In genomic region chr9:122904823-122905710, GRCh38 we compare ENCODE assay signal across 8 cellular contexts. TPM values are rescaled to one million over a fixed set of nuclear protein-coding genes. Genes with fewer than 3 reads are reported as not detected.
DNase-seq lines count a peak whose midpoint lies in the region; ATAC-seq and TF ChIP-seq lines count a peak whose summit lies in the region.

Gene RC3H2, minus strand, starts transcription at chr9:122905359. Its CDS starts 7,850 bp downstream, at chr9:122897509.

- H3K27me3 Mint-ChIP-seq in activated T-cell treated with anti-CD3 and anti-CD28 coated beads, Interleukin-2, amount 50 U/mL, for 4 hours (ENCODE audit: low read depth), result no peaks in the 10 kb centered on the region

- H3K27me3 ChIP-seq in Panc1 (ENCODE audit: control insufficient read depth, insufficient read depth, low read length) (no peaks in the 10 kb centered on the region), mucosa of rectum (ENCODE audit: control insufficient read depth in 2 of 2, insufficient read depth in 2 of 2, low read length in 2 of 2) (no peaks in the 10 kb centered on the region)

- H3K9me3 Mint-ChIP-seq in activated T-cell treated with anti-CD3 and anti-CD28 coated beads, Interleukin-2, amount 50 U/mL, for 4 hours, result no peaks in the 10 kb centered on the region

- peak; percentile 84 for ATAC-seq in GM21723 (IDR thresholded peaks at IDR 0.05; ENCODE audit: unreplicated experiment)
- ATAC-seq in Panc1, result peak; percentile 95
- peak; percentile 91 to 93 for ATAC-seq in activated T-cell treated with anti-CD3 and anti-CD28 coated beads, Interleukin-2, amount 50 U/mL, for 4 hours

- no peak for TF ChIP-seq CTCF in Panc1 (IDR thresholded peaks at IDR 0.05)

- CTCF ChIA-PET in Panc1 (lab: Charles Lee), result no interaction called here

- H3K4me1 ChIP-seq in Panc1 (ENCODE audit: control insufficient read depth, insufficient read depth, low read length) (no peaks in the 10 kb centered on the region; the same call in 1 of the 2 replicates), mucosa of rectum (ENCODE audit: control insufficient read depth in 2 of 2, insufficient read depth in 2 of 2, low read length in 2 of 2) (peaks cover 7 to 11% of the 10 kb centered on the region in 2 donors)

- H3K27ac ChIP-seq in Panc1 (ENCODE audit: low read length), result peak within 1 kb of the TSS; percentile 94
- peak within 1 kb of the TSS; percentile 92 for H3K27ac ChIP-seq in mucosa of rectum (ENCODE audit: low read depth in 2 of 2, low read length in 2 of 2)

- BruUV-seq in Panc1 (replicated peaks; lab: Mats Ljungman, UMichigan), result no TSS peak

- H3K4me3 Mint-ChIP-seq in activated T-cell treated with anti-CD3 and anti-CD28 coated beads, Interleukin-2, amount 50 U/mL, for 4 hours, result peak within 1 kb of the TSS; percentile 92

- peak within 1 kb of the TSS; percentile 71 to 90 for H3K9ac ChIP-seq in mucosa of rectum (ENCODE audit: low read depth in 1 of 2, low read length in 2 of 2)

- peaks cover 10% of the 10 kb centered on the region for H3K36me3 Mint-ChIP-seq in activated T-cell treated with anti-CD3 and anti-CD28 coated beads, Interleukin-2, amount 50 U/mL, for 4 hours (ENCODE audit: insufficient read depth)

- POLR2A ChIA-PET in Panc1 (lab: Charles Lee), result interaction anchor here (0.5 kb wide), 1 partner anchor 12 kb away, joined by 4 read pairs; no protein-coding TSS in a partner anchor

- in situ Hi-C loops in Panc1 (cut with HindIII; ENCODE audit: low pct_unique_long_range_greater_than_20kb, low sequenced_read_pairs), result no loop called here

- peaks cover 27% of the 10 kb centered on the region for H3K4me1 Mint-ChIP-seq in activated T-cell treated with anti-CD3 and anti-CD28 coated beads, Interleukin-2, amount 50 U/mL, for 4 hours (ENCODE audit: low read depth)

- H3K4me3 ChIP-seq in Panc1 (ENCODE audit: low read depth in 2 of 2, low read length in 2 of 2), result peak within 1 kb of the TSS; percentile 89 to 91
- H3K4me3 ChIP-seq in mucosa of rectum (ENCODE audit: low read length in 2 of 2), result peak within 1 kb of the TSS; percentile 93 to 94

- intact Hi-C loops in Panc1 (cut with micrococcal nuclease; ENCODE audit: unreplicated experiment), result no loop called here

- peak; percentile 98 for TF ChIP-seq POLR2A in erythroblast (IDR thresholded peaks at IDR 0.05; ENCODE audit: low read length)

- H3K9me3 ChIP-seq in Panc1 (ENCODE audit: control insufficient read depth, insufficient read depth, low read depth, low read length) (no peaks in the 10 kb centered on the region), mucosa of rectum (ENCODE audit: control insufficient read depth in 2 of 2, low read length in 2 of 2) (no peaks in the 10 kb centered on the region)

- DNase-seq in DMS53 treated with DMSO at 0.1 percent for 48 hours (lab: John Stamatoyannopoulos, UW; ENCODE audit: unreplicated experiment) (peak; percentile 98), KG1 (lab: John Stamatoyannopoulos, UW) (peak; percentile 99), Panc1 (ENCODE audit: low read depth, low spot score) (peak; percentile 98), erythroblast (lab: John Stamatoyannopoulos, UW) (peak; percentile 99)
- DNase-seq in activated T-cell treated with anti-CD3 and anti-CD28 coated beads, Interleukin-2, amount 50 U/mL, for 4 hours, result peak; percentile 96
- peak; percentile 97 for DNase-seq in stimulated activated CD8-positive, alpha-beta memory T cell treated with anti-CD3 and anti-CD28 coated beads, Interleukin-4, amount 100 ng/mL, for 48 hours

- H3K36me3 ChIP-seq in Panc1 (ENCODE audit: control insufficient read depth, insufficient read depth, low read length), result peaks cover 5% of the 10 kb centered on the region
- peaks cover 0 to 14% of the 10 kb centered on the region in 2 donors for H3K36me3 ChIP-seq in mucosa of rectum (ENCODE audit: control insufficient read depth in 2 of 2, insufficient read depth in 2 of 2, low read length in 2 of 2)

RNA-seq across cellular contexts. Expression of gene RC3H2, which starts in this region (rescaled TPM):
- total RNA-seq in Panc1 (2021; ENCODE audit: unreplicated experiment), result 57.6 TPM
- polyA plus RNA-seq in Panc1 (2012; ENCODE audit: insufficient read length), result 16.1 TPM
- total RNA-seq in activated T-cell treated with anti-CD3 and anti-CD28 coated beads, Interleukin-2, amount 50 U/mL, for 4 hours, result 10 to 100 TPM; 27.3 to 31.1 (median 28.4) TPM

Comparison
In these comparisons a context has a peak if more than half of its experiments do, and no peak if none do; other contexts are left out.
1. Peak in every context shown above with its lines: DNase-seq, ATAC-seq, H3K4me3 ChIP-seq and H3K27ac ChIP-seq.